In genomic region chr2:181106229-181106628, GRCh38 we compare ENCODE assay signal across 12 cellular contexts.
A peak's percentile ranks its signal among the peaks of the same experiment; 100 is the strongest.
DNase-seq lines count a peak whose midpoint lies in the region; ATAC-seq, FAIRE-seq and TF ChIP-seq lines count a peak whose summit lies in the region.
"Had no signal": no experiment of that assay in that cellular context is flagged by ENCODE, and none has a peak within 500 bp of the region (broad histone marks: within the 10 kb centered on the region; RNA-seq: fewer than 3 reads in every experiment).

No MANE protein-coding gene starts in this region.

- DNase-seq in DMS 273 (lab: John Stamatoyannopoulos, UW; ENCODE audit: unreplicated experiment) (peak; percentile 65), DMS 273 treated with DMSO at 0.1 percent for 48 hours (lab: John Stamatoyannopoulos, UW) (no peak), GM12891 (ENCODE audit: insufficient read length, low spot score) (no peak), SK-N-DZ (ENCODE audit: low spot score) (peak; percentile 77), fibroblast of villous mesenchyme (ENCODE audit: low read depth) (peak; percentile 19), HUDEP-2 (lab: John Stamatoyannopoulos, UW; ENCODE audit: unreplicated experiment in 76 of 76) (no peak)
- DNase-seq: activated naive CD4-positive, alpha-beta T cell; hippocampal formation; mucosa of descending colon; NK-92 treated with Interleukin-12 subunit alpha and Interleukin-12 subunit beta, amount 100 ng/mL, for 24 hours had no signal

- ATAC-seq in HG02870 (IDR thresholded peaks at IDR 0.05; ENCODE audit: unreplicated experiment) (no peak), GM19467 (IDR thresholded peaks at IDR 0.05; ENCODE audit: unreplicated experiment) (no peak)

- TF ChIP-seq POLR2A in GM12891 (IDR thresholded peaks at IDR 0.05; ENCODE audit: low read depth, low read length) = no peak

- no peak overlapping the region for H3K4me3 ChIP-seq in fibroblast of villous mesenchyme (ENCODE audit: low read depth, low read length)
- H3K4me3 ChIP-seq: mucosa of descending colon had no signal

- FAIRE-seq in GM12891 (lab: Jason Lieb, UNC) = peak; percentile 9

- TF ChIP-seq CTCF in fibroblast of villous mesenchyme (IDR thresholded peaks at IDR 0.05; ENCODE audit: insufficient read depth, low read depth, low read length) = no peak

TF ChIP-seq in GM12891, 5 proteins besides CTCF, POLR2A, EP300 and RAD21:
- TF ChIP-seq TAF1 (IDR thresholded peaks at IDR 0.05; ENCODE audit: low read depth, low read length) (no peak), PAX5 (IDR thresholded peaks at IDR 0.05; ENCODE audit: insufficient read depth, low read length, severe bottlenecking) (no peak), POU2F2 (IDR thresholded peaks at IDR 0.05; ENCODE audit: low read depth, low read length) (no peak), POLR2AphosphoS5 (IDR thresholded peaks at IDR 0.05; ENCODE audit: low read depth, low read length) (no peak), SPI1 (IDR thresholded peaks at IDR 0.05; ENCODE audit: low read depth, low read length) (no peak)

Comparison
In these comparisons a context has a peak if more than half of its experiments do, and no peak if none do; other contexts are left out.
1. DNase-seq: peak in DMS 273 (single experiment), SK-N-DZ (single experiment) and fibroblast of villous mesenchyme (single experiment); none in DMS 273 treated with DMSO at 0.1 percent for 48 hours (single experiment), GM12891 (single experiment) and HUDEP-2 (0 of 76).